20 cellular contexts compared by ENCODE assay signal in genomic region chr3:181724432-181724740, GRCh38. TPM values are rescaled to one million over a fixed set of nuclear protein-coding genes. Genes with fewer than 3 reads are reported as not detected.
A peak's percentile ranks its signal among the peaks of the same experiment; 100 is the strongest.
DNase-seq lines count a peak whose midpoint lies in the region; ATAC-seq and TF ChIP-seq lines count a peak whose summit lies in the region.
"Had no signal": no experiment of that assay in that cellular context is flagged by ENCODE, and none has a peak within 500 bp of the region (broad histone marks: within the 10 kb centered on the region; RNA-seq: fewer than 3 reads in every experiment).

No MANE protein-coding gene starts in this region.

- no peak overlapping the region for H3K27ac ChIP-seq in DOHH2 (ENCODE audit: low read depth, low read length)
- H3K27ac ChIP-seq in caudate nucleus (ENCODE audit: low read depth, low read length): peak overlapping the region; percentile 94
- no peak overlapping the region for H3K27ac ChIP-seq in naive thymus-derived CD4-positive, alpha-beta T cell (ENCODE audit: low read depth, low read length)
- H3K27ac ChIP-seq: esophagus muscularis mucosa, thoracic aorta, VCaP had no signal

- H4K20me1 ChIP-seq in DOHH2 (ENCODE audit: control insufficient read depth, insufficient read depth, low read depth, low read length): no peaks in the 10 kb centered on the region

- DNase-seq in T-helper 17 cell: no peak
- DNase-seq in caudate nucleus (lab: John Stamatoyannopoulos, UW): no peak
- DNase-seq in naive thymus-derived CD4-positive, alpha-beta T cell: no peak
- DNase-seq in globus pallidus (ENCODE audit: low spot score): no peak
- DNase-seq in effector CD4-positive, alpha-beta T cell: no peak
- DNase-seq: activated gamma-delta T cell; EL; KG1; NCI-H2107; NCI-H526; stimulated activated CD4-positive, alpha-beta T cell treated with anti-CD3 and anti-CD28 coated beads, Interleukin-4, amount 100 ng/mL, for 4 hours; SW 1271 had no signal

- peaks cover 6% of the 10 kb centered on the region; the same call in 1 of the 2 replicates for H3K4me1 ChIP-seq in DOHH2 (ENCODE audit: control insufficient read depth, low read length)
- H3K4me1 ChIP-seq in naive thymus-derived CD4-positive, alpha-beta T cell (ENCODE audit: control insufficient read depth in 2 of 2, insufficient read depth in 2 of 2, low read length in 2 of 2): peaks cover 0 to 3% of the 10 kb centered on the region in 2 donors

- peaks cover 77% of the 10 kb centered on the region for H3K27me3 Mint-ChIP-seq in T-helper 17 cell
- peaks cover 91 to 99% (median 97%) of the 10 kb centered on the region in 5 donors for H3K27me3 Mint-ChIP-seq in naive thymus-derived CD4-positive, alpha-beta T cell

- peak overlapping the region; percentile 29 for H3K4me2 ChIP-seq in DOHH2 (ENCODE audit: low read length)

- H3K36me3 ChIP-seq in DOHH2 (ENCODE audit: control insufficient read depth, low read length): no peaks in the 10 kb centered on the region
- H3K36me3 ChIP-seq in naive thymus-derived CD4-positive, alpha-beta T cell (ENCODE audit: control insufficient read depth in 2 of 3, insufficient read depth in 3 of 3, low read length in 3 of 3): no peaks in the 10 kb centered on the region
- H3K36me3 ChIP-seq: esophagus muscularis mucosa, thoracic aorta had no signal

- POLR2A ChIA-PET in naive thymus-derived CD4-positive, alpha-beta T cell (lab: Charles Lee): no interaction called here

- CTCF ChIA-PET in naive thymus-derived CD4-positive, alpha-beta T cell (lab: Charles Lee): no interaction called here

- intact Hi-C loops in naive thymus-derived CD4-positive, alpha-beta T cell (cut with micrococcal nuclease): no loop called here

- ATAC-seq in T-helper 17 cell: no peak
- ATAC-seq in naive thymus-derived CD4-positive, alpha-beta T cell: no peak
- no peak for ATAC-seq in GM18505 (IDR thresholded peaks at IDR 0.05; ENCODE audit: unreplicated experiment)
- no peak for ATAC-seq in GM21723 (IDR thresholded peaks at IDR 0.05; ENCODE audit: unreplicated experiment)

- H3K4me3 ChIP-seq in DOHH2 (ENCODE audit: low read length): 0 out of 2 replicates have a peak overlapping the region, but pooled peaks have one; percentile 6
- no peak overlapping the region for H3K4me3 ChIP-seq in naive thymus-derived CD4-positive, alpha-beta T cell (ENCODE audit: low read length)
- H3K4me3 ChIP-seq: esophagus muscularis mucosa, thoracic aorta had no signal

- H3K27me3 ChIP-seq in DOHH2 (ENCODE audit: control insufficient read depth, low read length): peaks cover 94% of the 10 kb centered on the region
- peaks cover 17 to 43% of the 10 kb centered on the region in 2 donors for H3K27me3 ChIP-seq in naive thymus-derived CD4-positive, alpha-beta T cell (ENCODE audit: control insufficient read depth in 2 of 2, insufficient read depth in 2 of 2, low read length in 2 of 2)

- peaks cover 9 to 86% (median 41%) of the 10 kb centered on the region in 11 donors for H3K9me3 Mint-ChIP-seq in naive thymus-derived CD4-positive, alpha-beta T cell

- H3K9me2 ChIP-seq in DOHH2 (replicated peaks; ENCODE audit: control insufficient read depth, low read length): no peaks in the 10 kb centered on the region

- no peak for TF ChIP-seq POLR2A in GM18505 (IDR thresholded peaks at IDR 0.05; ENCODE audit: borderline replicate concordance, extremely low read depth, insufficient read depth, insufficient read length)

- H3K9me3 ChIP-seq in DOHH2 (ENCODE audit: control insufficient read depth, insufficient read depth, low read length) (no peaks in the 10 kb centered on the region), T-helper 17 cell (ENCODE audit: control insufficient read depth, low read length, poor library complexity, severe bottlenecking) (no peaks in the 10 kb centered on the region)
- peaks cover 0 to 5% (median 0%) of the 10 kb centered on the region in 3 experiments for H3K9me3 ChIP-seq in naive thymus-derived CD4-positive, alpha-beta T cell (ENCODE audit: control insufficient read depth in 2 of 3, low read length in 3 of 3)
- H3K9me3 ChIP-seq: thoracic aorta had no signal

- no peaks in the 10 kb centered on the region for H3F3A ChIP-seq in DOHH2 (ENCODE audit: control insufficient read depth, insufficient read depth)

- peak overlapping the region; percentile 4 for H3K4me3 Mint-ChIP-seq in T-helper 17 cell
- H3K4me3 Mint-ChIP-seq in naive thymus-derived CD4-positive, alpha-beta T cell: peak overlapping the region in 6 of 10 donors; percentile 13 to 50 (median 36)

- peak overlapping the region; percentile 54 for H3K27ac Mint-ChIP-seq in T-helper 17 cell
- peak overlapping the region in 4 of 9 donors; percentile 14 to 78 (median 60) for H3K27ac Mint-ChIP-seq in naive thymus-derived CD4-positive, alpha-beta T cell

- no peaks in the 10 kb centered on the region for H3K79me2 ChIP-seq in DOHH2 (ENCODE audit: control insufficient read depth, low read length)

- peaks cover 3% of the 10 kb centered on the region for H3K36me3 Mint-ChIP-seq in T-helper 17 cell (ENCODE audit: low read depth)
- H3K36me3 Mint-ChIP-seq in naive thymus-derived CD4-positive, alpha-beta T cell: peaks cover 0 to 46% (median 12%) of the 10 kb centered on the region in 5 donors

- no peak for TF ChIP-seq CTCF in DOHH2 (IDR thresholded peaks at IDR 0.05; ENCODE audit: low read depth, low read length, poor library complexity, severe bottlenecking)

- H3K4me1 Mint-ChIP-seq in T-helper 17 cell: no peaks in the 10 kb centered on the region
- H3K4me1 Mint-ChIP-seq in naive thymus-derived CD4-positive, alpha-beta T cell: peaks cover 0 to 21% (median 17%) of the 10 kb centered on the region in 7 donors

RNA-seq across cellular contexts. Expression of gene SOX2, which starts 12.7 kb away (rescaled TPM):
- not detected for total RNA-seq in T-helper 17 cell
- not detected for total RNA-seq in naive thymus-derived CD4-positive, alpha-beta T cell
- polyA plus RNA-seq in naive thymus-derived CD4-positive, alpha-beta T cell: not detected
- total RNA-seq: dermis microvascular lymphatic vessel endothelial cell, myocyte had no signal
